In the genomic region with DNA sequence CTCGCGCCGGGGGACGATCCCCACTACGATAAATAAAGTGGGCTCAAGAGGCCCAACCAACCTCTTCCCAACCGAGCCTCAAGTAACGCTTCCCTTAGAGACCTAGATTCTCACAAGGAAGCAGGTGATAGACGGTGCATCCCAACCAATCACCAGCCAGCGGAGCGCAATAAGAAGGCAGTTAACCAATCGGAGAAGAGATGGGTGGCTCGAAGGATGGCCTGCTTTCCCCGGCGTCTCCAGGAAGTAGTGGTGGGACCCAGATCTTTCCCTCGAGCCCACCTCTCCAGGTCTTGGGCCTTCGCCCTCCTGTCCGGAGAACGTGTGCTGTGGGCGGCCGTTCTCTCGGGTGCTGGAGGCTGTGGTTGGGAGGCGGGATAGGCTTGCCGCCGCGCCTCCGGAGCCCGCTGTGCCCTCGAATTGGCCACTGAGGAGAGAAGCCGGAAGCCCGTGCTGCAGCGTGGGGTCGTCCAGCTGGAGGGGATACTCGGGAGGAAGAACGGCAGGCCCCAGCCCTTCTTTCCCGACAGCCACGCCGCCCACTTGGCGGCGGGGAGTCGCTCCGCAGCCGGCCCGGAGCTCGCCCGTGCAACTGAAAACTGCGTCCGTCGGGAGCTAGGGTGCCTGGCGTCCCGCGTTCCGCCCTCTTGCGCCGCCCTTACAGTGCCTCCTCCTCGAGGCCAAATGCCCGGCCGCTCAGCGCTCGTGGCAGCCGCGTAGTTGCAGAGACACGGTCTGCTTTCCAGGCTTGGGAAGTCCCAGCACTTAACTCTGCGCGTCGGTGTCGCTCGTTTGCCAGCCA, we compare ENCODE assay signal across 8 cellular contexts. TPM values are rescaled to one million over a fixed set of nuclear protein-coding genes. Genes with fewer than 3 reads are reported as not detected.
A peak's percentile ranks its signal among the peaks of the same experiment; 100 is the strongest.
DNase-seq lines count a peak whose midpoint lies in the region; ATAC-seq, FAIRE-seq and TF ChIP-seq lines count a peak whose summit lies in the region.

Gene RNF6, minus strand, starts transcription at position 594 of the 802 bp plus-strand sequence. CDS start 2,665 bp downstream, outside the sequence.

- no peaks in the 10 kb centered on the region for H3K27me3 ChIP-seq in BE2C

- FAIRE-seq in GM19239 (lab: Jason Lieb, UNC) = peak; percentile 99

- TF ChIP-seq CTCF in BE2C (IDR thresholded peaks at IDR 0.05; ENCODE audit: low read depth, low read length) = no peak

- no peaks in the 10 kb centered on the region for H3K4me1 ChIP-seq in BE2C

- peak within 1 kb of the TSS; percentile 92 for H3K4me3 ChIP-seq in BE2C (ENCODE audit: low read depth, low read length)

- DNase-seq in BE2C (peak; percentile 92), GM19239 (ENCODE audit: insufficient read length, low spot score) (peak; percentile 89), NCI-H524 treated with DMSO at 0.1 percent for 48 hours (lab: John Stamatoyannopoulos, UW) (peak; percentile 98), kidney glomerular epithelial cell (lab: John Stamatoyannopoulos, UW) (peak; percentile 97)
- peak; percentile 84 to 85 for DNase-seq in activated CD4-positive, alpha-beta T cell treated with anti-CD3 and anti-CD28 coated beads for 4 hours
- peak; percentile 57 to 74 for DNase-seq in stimulated activated CD4-positive, alpha-beta T cell treated with anti-CD3 and anti-CD28 coated beads, Interleukin-1b, Interleukin-23, amount 100 ng/mL, for 1 hour (ENCODE audit: low read depth in 2 of 2)

- peak; percentile 93 for ATAC-seq in HG03457 (IDR thresholded peaks at IDR 0.05; ENCODE audit: unreplicated experiment)

- H3K36me3 ChIP-seq in BE2C = peaks cover 13% of the 10 kb centered on the region

- H3K9me3 ChIP-seq in BE2C = no peaks in the 10 kb centered on the region

- peak within 1 kb of the TSS; percentile 95 for H3K27ac ChIP-seq in cingulate gyrus (ENCODE audit: low read depth, low read length)

RNA-seq across cellular contexts. Expression of gene RNF6, which starts in this region (rescaled TPM):
- 30.5 TPM for polyA plus RNA-seq in BE2C (2012; ENCODE audit: insufficient read depth, insufficient read length, low read depth)

Comparison
In these comparisons a context has a peak if more than half of its experiments do, and no peak if none do; other contexts are left out.
1. Peak in every context shown above with its lines: DNase-seq, ATAC-seq, H3K4me3 ChIP-seq and H3K27ac ChIP-seq.